25 cellular contexts compared by ENCODE assay signal in the genomic region with DNA sequence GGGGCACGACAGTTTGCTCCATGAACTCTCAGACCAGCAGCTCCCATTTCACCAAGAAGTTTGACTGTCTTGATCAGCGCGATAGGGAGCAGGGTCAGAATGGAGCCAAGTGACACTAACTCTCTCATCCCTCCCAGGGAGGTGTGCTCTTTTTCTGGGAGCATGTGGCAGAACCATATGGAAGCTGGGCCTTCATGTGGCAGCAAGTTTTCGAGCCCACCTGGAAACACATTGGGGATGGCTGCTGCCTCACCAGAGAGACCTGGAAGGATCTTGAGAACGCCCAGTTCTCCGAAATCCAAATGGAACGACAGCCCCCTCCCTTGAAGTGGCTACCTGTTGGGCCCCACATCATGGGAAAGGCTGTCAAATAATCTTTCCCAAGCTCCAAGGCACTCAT. TPM values are rescaled to one million over a fixed set of nuclear protein-coding genes. Genes with fewer than 3 reads are reported as not detected.
"Had no signal": no experiment of that assay in that cellular context is flagged by ENCODE, and none has a peak within 500 bp of the region (broad histone marks: within the 10 kb centered on the region; RNA-seq: fewer than 3 reads in every experiment).

No MANE protein-coding gene starts in this region.

- DNase-seq: activated CD4-positive, alpha-beta memory T cell treated with anti-CD3 and anti-CD28 coated beads for 36 hours; activated CD4-positive, alpha-beta T cell treated with anti-CD3 and anti-CD28 coated beads for 48 hours; activated naive CD4-positive, alpha-beta T cell treated with Interleukin-2 at 50 U/mL for 16 hours; activated naive CD8-positive, alpha-beta T cell treated with anti-CD3 and anti-CD28 coated beads for 36 hours; activated T-cell treated with anti-CD3 and anti-CD28 coated beads, Interleukin-2, amount 50 U/mL, for 48 hours; cortex of kidney; erythroblast; foreskin fibroblast; mesenchymal stem cell; mucosa of descending colon; nucleus accumbens; stimulated activated CD4-positive, alpha-beta T cell treated with anti-CD3 and anti-CD28 coated beads, Interleukin-15, amount 100 ng/mL, for 24 hours; stimulated activated CD8-positive, alpha-beta memory T cell treated with anti-CD3 and anti-CD28 coated beads, Interleukin-4, amount 100 ng/mL, for 48 hours; stimulated activated naive B cell treated with anti-CD40 and anti-IgM and Interleukin-4, amounts not matched to agents 10 μg/mL and 1 μg/mL and 100 μg/mL, for 72 hours; transverse colon had no signal

- H3K36me3 Mint-ChIP-seq: activated CD4-positive, alpha-beta memory T cell treated with anti-CD3 and anti-CD28 coated beads for 36 hours; activated naive CD8-positive, alpha-beta T cell treated with anti-CD3 and anti-CD28 coated beads for 36 hours; stimulated activated naive B cell treated with anti-CD40 and anti-IgM and Interleukin-4, amounts not matched to agents 10 μg/mL and 1 μg/mL and 100 μg/mL, for 72 hours had no signal

- H3K9me3 ChIP-seq: mucosa of descending colon, transverse colon, vagina had no signal

- H3K27me3 Mint-ChIP-seq: stimulated activated naive B cell treated with anti-CD40 and anti-IgM and Interleukin-4, amounts not matched to agents 10 μg/mL and 1 μg/mL and 100 μg/mL, for 72 hours had no signal

- FAIRE-seq: astrocyte had no signal

- H3K79me2 ChIP-seq: parathyroid adenoma had no signal

- H3K36me3 ChIP-seq: transverse colon, vagina had no signal

- H3K27ac ChIP-seq: parathyroid adenoma, skin epidermis, transverse colon, vagina had no signal

- H3K27me3 ChIP-seq: transverse colon, vagina had no signal

- H3K9ac ChIP-seq: parathyroid adenoma had no signal

- H3K4me3 ChIP-seq: mucosa of descending colon, skin epidermis, vagina had no signal

- H3K4me3 Mint-ChIP-seq: activated CD4-positive, alpha-beta memory T cell treated with anti-CD3 and anti-CD28 coated beads for 36 hours; activated naive CD8-positive, alpha-beta T cell treated with anti-CD3 and anti-CD28 coated beads for 36 hours had no signal

- H3K9me3 Mint-ChIP-seq: activated CD4-positive, alpha-beta memory T cell treated with anti-CD3 and anti-CD28 coated beads for 36 hours; activated naive CD8-positive, alpha-beta T cell treated with anti-CD3 and anti-CD28 coated beads for 36 hours; stimulated activated naive B cell treated with anti-CD40 and anti-IgM and Interleukin-4, amounts not matched to agents 10 μg/mL and 1 μg/mL and 100 μg/mL, for 72 hours had no signal

- H3K27ac Mint-ChIP-seq: activated CD4-positive, alpha-beta memory T cell treated with anti-CD3 and anti-CD28 coated beads for 36 hours; activated naive CD8-positive, alpha-beta T cell treated with anti-CD3 and anti-CD28 coated beads for 36 hours; stimulated activated naive B cell treated with anti-CD40 and anti-IgM and Interleukin-4, amounts not matched to agents 10 μg/mL and 1 μg/mL and 100 μg/mL, for 72 hours had no signal

- H2AFZ ChIP-seq: parathyroid adenoma had no signal

RNA-seq across cellular contexts. Expression of a gene that starts 47.0 kb away (rescaled TPM):
- total RNA-seq: activated CD4-positive, alpha-beta memory T cell treated with anti-CD3 and anti-CD28 coated beads for 36 hours; activated naive CD8-positive, alpha-beta T cell treated with anti-CD3 and anti-CD28 coated beads for 36 hours; astrocyte; fibroblast of lung; glomerular endothelial cell; liver; mucosa of descending colon; T-helper 2 cell treated with Interferon-gamma antibody and Interleukin-4, amounts not matched to agents 100 ng/mL and 5 ng/mL, for 36 hours; temporal lobe; transverse colon; vagina had no signal
- polyA plus RNA-seq: fibroblast of lung, liver, neural cell had no signal
